1 cellular context compared by ENCODE assay signal in genomic region chr3:125280966-125281365, GRCh38.
TF ChIP-seq lines count a peak whose summit lies in the region.

No MANE protein-coding gene starts in this region.

TF ChIP-seq in IMR-90, 13 proteins besides CTCF, POLR2A, EP300 and RAD21 (continued from another document):
- no peak for TF ChIP-seq CHD1 (IDR thresholded peaks at IDR 0.05; ENCODE audit: low read depth, low read length)
- no peak for TF ChIP-seq USF2 (IDR thresholded peaks at IDR 0.05; ENCODE audit: low read depth, low read length)
